11 cellular contexts compared by ENCODE assay signal in genomic region chr3:106068386-106068785, GRCh38.
DNase-seq lines count a peak whose midpoint lies in the region; ATAC-seq and TF ChIP-seq lines count a peak whose summit lies in the region.
"Had no signal": no experiment of that assay in that cellular context is flagged by ENCODE, and none has a peak within 500 bp of the region (broad histone marks: within the 10 kb centered on the region; RNA-seq: fewer than 3 reads in every experiment).

No MANE protein-coding gene starts in this region.

- H3K9me3 Mint-ChIP-seq in activated T-cell treated with anti-CD3 and anti-CD28 coated beads, Interleukin-2, amount 50 U/mL, for 72 hours, result peaks cover 4 to 8% of the 10 kb centered on the region in 2 donors
- peaks cover 14% of the 10 kb centered on the region for H3K9me3 Mint-ChIP-seq in activated naive CD8-positive, alpha-beta T cell (ENCODE audit: low read depth)

- intact Hi-C loops in heart left ventricle (cut with DNase I), result no loop called here
- intact Hi-C loops in aorta (cut with DNase I), result loop anchor here in 1 of 2 donors (10.0 kb wide), 1 partner anchor 84 kb away; no protein-coding TSS in a partner anchor

- H3K4me3 ChIP-seq in heart left ventricle (no peak overlapping the region), aorta (ENCODE audit: low read length in 2 of 2) (no peak overlapping the region)

- H3K36me3 ChIP-seq in heart left ventricle (no peaks in the 10 kb centered on the region), aorta (ENCODE audit: control insufficient read depth in 1 of 2, insufficient read depth in 2 of 2, low read length in 1 of 2) (no peaks in the 10 kb centered on the region)

- no peak for DNase-seq in activated T-cell treated with anti-CD3 and anti-CD28 coated beads, Interleukin-2, amount 50 U/mL, for 72 hours
- no peak for DNase-seq in activated T-cell treated with anti-CD3 and anti-CD28 coated beads, Interleukin-2, amount 50 U/mL, for 1 hour
- no peak for DNase-seq in heart left ventricle
- DNase-seq in superior temporal gyrus (ENCODE audit: extremely low spot score), result peak; percentile 23
- no peak for DNase-seq in NCI-H345 (lab: John Stamatoyannopoulos, UW)
- DNase-seq in T-helper 17 cell, result no peak
- no peak for DNase-seq in aorta
- DNase-seq: NCI-H2227 treated with DMSO at 0.1 percent for 48 hours, T1000 had no signal

- WGBS in heart left ventricle, 4 donors, result 20 to 41% (median 21%) methylated on average over 1 of the region's 1 CpG
- WGBS in aorta, 2 donors, result 20 to 32% methylated on average over 1 of the region's 1 CpG

- peaks cover 11% of the 10 kb centered on the region for H3K4me1 Mint-ChIP-seq in activated T-cell treated with anti-CD3 and anti-CD28 coated beads, Interleukin-2, amount 50 U/mL, for 72 hours (ENCODE audit: low read depth)
- H3K4me1 Mint-ChIP-seq in activated naive CD8-positive, alpha-beta T cell (ENCODE audit: low read depth), result peaks cover 17% of the 10 kb centered on the region
- no peaks in the 10 kb centered on the region for H3K4me1 Mint-ChIP-seq in T-helper 17 cell

- no peaks in the 10 kb centered on the region for H3K27me3 ChIP-seq in heart left ventricle
- H3K27me3 ChIP-seq in aorta (ENCODE audit: control insufficient read depth in 1 of 2, insufficient read depth in 2 of 2, low read length in 1 of 2), result no peaks in the 10 kb centered on the region

- TF ChIP-seq POLR2A in heart left ventricle (IDR thresholded peaks at IDR 0.05), result no peak

- ATAC-seq in activated T-cell treated with anti-CD3 and anti-CD28 coated beads, Interleukin-2, amount 50 U/mL, for 72 hours (replicated peaks in 1 of 2), result no peak
- ATAC-seq in heart left ventricle, result no peak
- ATAC-seq in T-helper 17 cell, result no peak
- no peak for ATAC-seq in aorta (ENCODE audit: low FRiP score)

- peaks cover 10 to 15% of the 10 kb centered on the region in 2 donors for H3K36me3 Mint-ChIP-seq in activated T-cell treated with anti-CD3 and anti-CD28 coated beads, Interleukin-2, amount 50 U/mL, for 72 hours (ENCODE audit: insufficient read depth in 2 of 2)
- H3K36me3 Mint-ChIP-seq in activated naive CD8-positive, alpha-beta T cell, result peaks cover 11% of the 10 kb centered on the region
- no peaks in the 10 kb centered on the region for H3K36me3 Mint-ChIP-seq in T-helper 17 cell (ENCODE audit: low read depth)

- H3K9me3 ChIP-seq in heart left ventricle (peaks cover 0 to 15% (median 7%) of the 10 kb centered on the region in 12 donors), T-helper 17 cell (ENCODE audit: control insufficient read depth, low read length, poor library complexity, severe bottlenecking) (peaks cover 2% of the 10 kb centered on the region), aorta (ENCODE audit: control insufficient read depth, low read length) (no peaks in the 10 kb centered on the region)

- H3K4me3 Mint-ChIP-seq in activated T-cell treated with anti-CD3 and anti-CD28 coated beads, Interleukin-2, amount 50 U/mL, for 72 hours, result peak overlapping the region in 1 of 2 donors; percentile 68
- H3K4me3 Mint-ChIP-seq in activated naive CD8-positive, alpha-beta T cell, result peak overlapping the region; percentile 65
- no peak overlapping the region for H3K4me3 Mint-ChIP-seq in T-helper 17 cell

- peak overlapping the region; percentile 72 for H3K27ac Mint-ChIP-seq in activated T-cell treated with anti-CD3 and anti-CD28 coated beads, Interleukin-2, amount 50 U/mL, for 72 hours
- H3K27ac Mint-ChIP-seq in activated naive CD8-positive, alpha-beta T cell, result peak overlapping the region; percentile 91
- H3K27ac Mint-ChIP-seq in T-helper 17 cell, result no peak overlapping the region

- H3K4me1 ChIP-seq in heart left ventricle, result peaks cover 0 to 21% (median 14%) of the 10 kb centered on the region in 12 donors
- H3K4me1 ChIP-seq in aorta (ENCODE audit: control insufficient read depth in 1 of 2, insufficient read depth in 2 of 2, low read length in 2 of 2), result no peaks in the 10 kb centered on the region

- TF ChIP-seq CTCF in heart left ventricle (IDR thresholded peaks at IDR 0.05), result no peak

- H3K27me3 Mint-ChIP-seq in activated T-cell treated with anti-CD3 and anti-CD28 coated beads, Interleukin-2, amount 50 U/mL, for 72 hours (ENCODE audit: low read depth), result no peaks in the 10 kb centered on the region
- H3K27me3 Mint-ChIP-seq in activated naive CD8-positive, alpha-beta T cell, result no peaks in the 10 kb centered on the region
- H3K27me3 Mint-ChIP-seq in T-helper 17 cell, result no peaks in the 10 kb centered on the region

- peak overlapping the region in 11 of 12 donors; percentile 14 to 80 (median 50) for H3K27ac ChIP-seq in heart left ventricle
- H3K27ac ChIP-seq in aorta (ENCODE audit: low read depth in 1 of 2, low read length in 2 of 2), result peak overlapping the region in 1 of 2 donors; percentile 63
- H3K27ac ChIP-seq: HL-60 had no signal
